ENCODE assay signal across 1 cellular context in the genomic region with DNA sequence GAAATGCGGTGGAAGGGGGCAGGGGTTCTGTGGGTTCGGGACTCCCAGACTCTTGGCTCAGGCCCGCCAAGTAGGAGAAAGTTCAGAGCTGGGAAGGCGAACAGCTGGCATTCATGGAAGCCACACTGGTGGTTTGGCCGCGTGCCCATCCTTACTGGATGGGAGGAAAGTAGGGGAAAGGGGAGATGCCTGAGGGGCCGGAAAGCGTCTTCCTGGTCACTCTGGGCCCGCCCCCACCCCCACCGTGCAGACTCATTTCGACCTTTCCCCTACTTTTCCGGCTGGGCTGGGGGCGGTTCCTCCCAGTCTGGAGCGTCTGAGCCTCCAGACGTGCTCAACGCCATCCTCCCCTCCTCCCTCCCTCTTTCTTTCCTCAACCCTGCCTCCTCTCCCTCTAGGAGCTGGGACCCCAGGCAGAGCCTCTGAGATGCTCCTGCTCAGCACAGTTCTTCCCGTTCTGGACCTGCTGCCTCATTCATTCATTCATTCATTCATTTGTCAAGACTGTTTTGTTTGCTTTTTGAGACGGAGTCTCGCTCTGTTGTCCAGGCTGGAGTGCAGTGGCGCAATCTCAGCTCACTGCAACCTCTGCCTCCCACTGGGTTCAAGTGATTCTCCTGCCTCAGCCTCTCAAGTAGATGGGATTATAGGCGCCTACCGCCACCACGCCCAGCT.
A peak's percentile ranks its signal among the peaks of the same experiment; 100 is the strongest.
TF ChIP-seq lines count a peak whose summit lies in the region.

No MANE protein-coding gene starts in this region.

TF ChIP-seq in H1, 55 proteins besides CTCF, POLR2A, EP300 and RAD21:
- TF ChIP-seq KDM4A (IDR thresholded peaks at IDR 0.05; ENCODE audit: low read depth, low read length, severe bottlenecking) (no peak), SIN3A (conservative IDR thresholded peaks at IDR 0.05 in 1 of 2, IDR thresholded peaks at IDR 0.05 in 1 of 2; ENCODE audit: low read depth in 1 of 2, low read length in 2 of 2) (no peak), RXRA (IDR thresholded peaks at IDR 0.05; ENCODE audit: insufficient read depth, low read depth, low read length) (peak; percentile 80; the same call in 1 of the 2 replicates), CREB1 (IDR thresholded peaks at IDR 0.05) (peak; percentile 39), HDAC6 (IDR thresholded peaks at IDR 0.05; ENCODE audit: low read depth, low read length) (no peak), SP1 (IDR thresholded peaks at IDR 0.05; ENCODE audit: low read depth, low read length) (peak; percentile 82), ASH2L (IDR thresholded peaks at IDR 0.05; ENCODE audit: low read length) (peak; percentile 66), KDM1A (IDR thresholded peaks at IDR 0.05; ENCODE audit: borderline replicate concordance, low read length) (peak; percentile 8; the same call in 1 of the 2 replicates)
- TF ChIP-seq, protein P1, sequence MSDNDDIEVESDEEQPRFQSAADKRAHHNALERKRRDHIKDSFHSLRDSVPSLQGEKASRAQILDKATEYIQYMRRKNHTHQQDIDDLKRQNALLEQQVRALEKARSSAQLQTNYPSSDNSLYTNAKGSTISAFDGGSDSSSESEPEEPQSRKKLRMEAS (IDR thresholded peaks at IDR 0.05), result peak; percentile 57; the same call in 1 of the 2 replicates
- TF ChIP-seq, protein P2, sequence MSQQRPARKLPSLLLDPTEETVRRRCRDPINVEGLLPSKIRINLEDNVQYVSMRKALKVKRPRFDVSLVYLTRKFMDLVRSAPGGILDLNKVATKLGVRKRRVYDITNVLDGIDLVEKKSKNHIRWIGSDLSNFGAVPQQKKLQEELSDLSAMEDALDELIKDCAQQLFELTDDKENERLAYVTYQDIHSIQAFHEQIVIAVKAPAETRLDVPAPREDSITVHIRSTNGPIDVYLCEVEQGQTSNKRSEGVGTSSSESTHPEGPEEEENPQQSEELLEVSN (IDR thresholded peaks at IDR 0.05), result peak; percentile 51
